23 cellular contexts compared by ENCODE assay signal in the genomic region with DNA sequence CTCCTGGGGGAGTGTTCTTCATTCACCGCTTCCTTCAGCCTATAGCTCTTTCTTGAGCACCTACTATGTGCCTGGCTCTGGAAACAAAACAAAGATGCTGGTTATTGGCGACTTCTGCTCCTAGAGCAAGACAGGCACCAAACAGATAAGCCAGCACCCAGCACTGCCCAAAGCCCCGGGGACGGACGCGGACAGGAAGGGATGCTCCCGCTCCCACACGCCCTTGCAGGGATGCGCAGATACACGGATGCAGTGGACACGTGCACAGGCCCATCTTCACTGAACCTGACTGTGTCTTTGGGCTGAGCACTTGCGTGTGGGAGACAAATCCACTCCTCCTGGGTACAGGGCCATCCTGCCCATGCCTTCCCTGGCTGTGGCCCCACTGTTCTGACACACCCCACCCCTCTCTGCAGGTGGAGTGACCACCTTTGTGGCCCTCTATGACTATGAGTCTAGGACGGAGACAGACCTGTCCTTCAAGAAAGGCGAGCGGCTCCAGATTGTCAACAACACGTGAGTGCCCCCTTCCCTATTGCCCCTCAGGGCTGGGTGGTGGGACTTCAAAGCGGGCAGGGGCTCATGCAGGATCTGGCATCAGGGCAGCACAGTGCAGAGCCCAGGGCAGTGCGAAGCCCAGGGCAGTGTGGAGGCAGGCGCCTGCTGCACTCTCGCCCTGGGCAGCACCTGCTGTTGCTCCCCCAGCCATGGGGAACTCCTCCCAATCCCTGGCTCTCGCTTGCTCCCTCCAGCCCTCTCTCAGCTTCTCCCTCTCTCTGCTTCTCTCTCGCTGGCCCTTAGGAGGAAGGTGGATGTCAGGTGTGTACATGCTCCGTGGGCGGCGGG. TPM values are rescaled to one million over a fixed set of nuclear protein-coding genes. Genes with fewer than 3 reads are reported as not detected.
DNase-seq lines count a peak whose midpoint lies in the region; ATAC-seq and TF ChIP-seq lines count a peak whose summit lies in the region.
"Had no signal": no experiment of that assay in that cellular context is flagged by ENCODE, and none has a peak within 500 bp of the region (broad histone marks: within the 10 kb centered on the region; RNA-seq: fewer than 3 reads in every experiment).

No MANE protein-coding gene starts in this region.

- no peak overlapping the region for H2BK15ac ChIP-seq in IMR-90 (ENCODE audit: low read depth, low read length)

- H3K79me1 ChIP-seq in IMR-90 (ENCODE audit: low read depth in 1 of 2, low read length in 2 of 2), result peaks cover 8 to 19% of the 10 kb centered on the region in 2 experiments; a peak in 3 of 4 replicates

- peak overlapping the region in 6 of 8 donors; percentile 18 to 88 (median 42) for H3K4me3 Mint-ChIP-seq in CD4-positive, alpha-beta memory T cell
- H3K4me3 Mint-ChIP-seq in endodermal cell, result no peak overlapping the region
- no peak overlapping the region for H3K4me3 Mint-ChIP-seq in T-helper 2 cell treated with Interferon-gamma antibody and Interleukin-4, amounts not matched to agents 5 μg/mL and 100 μg/mL, for 36 hours

- H3K23ac ChIP-seq in IMR-90 (ENCODE audit: low read depth, low read length), result no peak overlapping the region

- H3K4ac ChIP-seq in IMR-90 (ENCODE audit: low read depth, low read length), result no peak overlapping the region

- H4K20me1 ChIP-seq in IMR-90 (ENCODE audit: insufficient read depth, low read length), result peaks cover 17% of the 10 kb centered on the region; the same call in 1 of the 2 replicates

- no peak overlapping the region for H3K4me3 ChIP-seq in CD4-positive, alpha-beta memory T cell (ENCODE audit: low read length in 2 of 2)
- no peak overlapping the region for H3K4me3 ChIP-seq in IMR-90 (ENCODE audit: insufficient read depth, low read depth, low read length)
- no peak overlapping the region for H3K4me3 ChIP-seq in endodermal cell (ENCODE audit: low read length)
- H3K4me3 ChIP-seq: esophagus squamous epithelium, left lung, SJCRH30 had no signal

- no peaks in the 10 kb centered on the region for H3K27me3 ChIP-seq in CD4-positive, alpha-beta memory T cell (ENCODE audit: insufficient read depth, low read length)
- H3K27me3 ChIP-seq in IMR-90 (ENCODE audit: control insufficient read depth, insufficient read depth, low read length) (no peaks in the 10 kb centered on the region), endodermal cell (ENCODE audit: control insufficient read depth, insufficient read depth, low read length, poor library complexity, severe bottlenecking) (no peaks in the 10 kb centered on the region)
- H3K27me3 ChIP-seq: BE2C, SJCRH30 had no signal

- no peak overlapping the region for H4K5ac ChIP-seq in IMR-90 (ENCODE audit: low read depth, low read length)

- no peak overlapping the region for H3K27ac ChIP-seq in CD4-positive, alpha-beta memory T cell (ENCODE audit: low read depth, low read length)
- H3K27ac ChIP-seq in IMR-90 (ENCODE audit: insufficient read depth, low read length) (no peak overlapping the region), endodermal cell (ENCODE audit: low read depth, low read length) (no peak overlapping the region)
- H3K27ac ChIP-seq: esophagus squamous epithelium, left lung, SJCRH30, WERI-Rb-1 had no signal

- no peaks in the 10 kb centered on the region for H3K9me3 ChIP-seq in CD4-positive, alpha-beta memory T cell (ENCODE audit: control insufficient read depth in 1 of 2, low read length in 2 of 2)
- H3K9me3 ChIP-seq in IMR-90 (ENCODE audit: control insufficient read depth, insufficient read depth, low read length) (no peaks in the 10 kb centered on the region), endodermal cell (ENCODE audit: control insufficient read depth, low read length) (no peaks in the 10 kb centered on the region)
- H3K9me3 ChIP-seq: BE2C, esophagus squamous epithelium, left lung, SJCRH30 had no signal

- WGBS in IMR-90 (ENCODE audit: extremely low coverage in 2 of 2, insufficient read length in 1 of 2), 2 experiments, result 97% methylated on average over 13 of the region's 25 CpGs; no CpG with 5 or more reads in 1 of the 2 experiments
- 94 to 95% methylated on average over 18 to 25 of the region's 25 CpGs for WGBS in endodermal cell (ENCODE audit: insufficient coverage in 1 of 2, insufficient read length in 1 of 2), 2 experiments

- BruUV-seq in IMR-90 (replicated peaks; lab: Mats Ljungman, UMichigan), result no TSS peak

- dilution Hi-C loops in IMR-90 (cut with HindIII; ENCODE audit: low sequenced_read_pairs, unreplicated experiment), result no loop called here

- H3K36me3 ChIP-seq in CD4-positive, alpha-beta memory T cell (ENCODE audit: insufficient read depth, low read length), result no peaks in the 10 kb centered on the region
- H3K36me3 ChIP-seq in IMR-90 (ENCODE audit: control insufficient read depth, insufficient read depth, low read length) (peaks cover 36% of the 10 kb centered on the region), endodermal cell (ENCODE audit: control insufficient read depth, insufficient read depth, low read length) (peaks cover 69% of the 10 kb centered on the region)
- H3K36me3 ChIP-seq: BE2C, SJCRH30 had no signal

- CTCF ChIA-PET in CD4-positive, alpha-beta memory T cell (lab: Charles Lee; ENCODE audit: partially characterized antibody), result interaction anchor here (0.8 to 3.9 kb wide), 11 partner anchors 42 to 197 kb away, joined by 3 to 26 read pairs (median 4); no protein-coding TSS in a partner anchor
- CTCF ChIA-PET in IMR-90 (lab: Yijun Ruan, JAX), result interaction anchor here (0.8 to 1.4 kb wide), 3 partner anchors 103 to 147 kb away, joined by 3 to 8 read pairs (median 6); no protein-coding TSS in a partner anchor

- intact Hi-C loops in CD4-positive, alpha-beta memory T cell (cut with micrococcal nuclease), result no loop called here
- intact Hi-C loops in IMR-90 (cut with micrococcal nuclease) (loop anchor here (2.0 kb wide), 2 partner anchors 141 to 149 kb away; a partner anchor contains a TSS), posterior vena cava (cut with DNase I) (loop anchor here in 1 of 2 donors (5.0 kb wide), 1 partner anchor 104 kb away; no protein-coding TSS in a partner anchor)

- no peak overlapping the region for H4K8ac ChIP-seq in IMR-90 (ENCODE audit: low read depth in 2 of 2, low read length in 2 of 2)

- no peaks in the 10 kb centered on the region for H3K36me3 Mint-ChIP-seq in CD4-positive, alpha-beta memory T cell
- H3K36me3 Mint-ChIP-seq in endodermal cell (ENCODE audit: low read depth), result peaks cover 61% of the 10 kb centered on the region
- no peaks in the 10 kb centered on the region for H3K36me3 Mint-ChIP-seq in T-helper 2 cell treated with Interferon-gamma antibody and Interleukin-4, amounts not matched to agents 5 μg/mL and 100 μg/mL, for 36 hours (ENCODE audit: low read depth)

- H3K27me3 Mint-ChIP-seq in CD4-positive, alpha-beta memory T cell, result no peaks in the 10 kb centered on the region
- H3K27me3 Mint-ChIP-seq in endodermal cell (ENCODE audit: insufficient read depth), result no peaks in the 10 kb centered on the region
- peaks cover 4% of the 10 kb centered on the region for H3K27me3 Mint-ChIP-seq in T-helper 2 cell treated with Interferon-gamma antibody and Interleukin-4, amounts not matched to agents 5 μg/mL and 100 μg/mL, for 36 hours (ENCODE audit: low read depth)

- H3K27ac Mint-ChIP-seq in CD4-positive, alpha-beta memory T cell, result no peak overlapping the region
- no peak overlapping the region for H3K27ac Mint-ChIP-seq in endodermal cell
- H3K27ac Mint-ChIP-seq in T-helper 2 cell treated with Interferon-gamma antibody and Interleukin-4, amounts not matched to agents 5 μg/mL and 100 μg/mL, for 36 hours, result no peak overlapping the region
- H3K27ac Mint-ChIP-seq: activated T-helper 2 cell treated with anti-CD3 and anti-CD28 coated beads, Interferon-gamma antibody, Interleukin-2, Interleukin-4, amounts not matched to agents 10 μg/mL and 5 μg/mL and 100 μg/mL, durations not matched to agents 14 hours and 24 hours and 36 hours had no signal

- TF ChIP-seq RAD21 in IMR-90 (IDR thresholded peaks at IDR 0.05; ENCODE audit: low read length), result no peak

- no peak overlapping the region for H3K18ac ChIP-seq in IMR-90 (ENCODE audit: low read depth, low read length)

- H2AFZ ChIP-seq in IMR-90 (replicated peaks; ENCODE audit: low read length, poor library complexity), result no peak overlapping the region

- H3K9me3 Mint-ChIP-seq in CD4-positive, alpha-beta memory T cell, result no peaks in the 10 kb centered on the region
- H3K9me3 Mint-ChIP-seq in endodermal cell, result no peaks in the 10 kb centered on the region
- no peaks in the 10 kb centered on the region for H3K9me3 Mint-ChIP-seq in T-helper 2 cell treated with Interferon-gamma antibody and Interleukin-4, amounts not matched to agents 5 μg/mL and 100 μg/mL, for 36 hours
- H3K9me3 Mint-ChIP-seq: activated T-helper 2 cell treated with anti-CD3 and anti-CD28 coated beads, Interferon-gamma antibody, Interleukin-2, Interleukin-4, amounts not matched to agents 10 μg/mL and 5 μg/mL and 100 μg/mL, durations not matched to agents 14 hours and 24 hours and 36 hours had no signal

- DNase-seq in CD4-positive, alpha-beta memory T cell, result peak in 1 of 5 donors; percentile 5
- DNase-seq in IMR-90 (no peak), endodermal cell (peak; percentile 38), posterior vena cava (ENCODE audit: low spot score) (peak; percentile 70), NCI-H446 (lab: John Stamatoyannopoulos, UW) (no peak)
- no peak for DNase-seq in T-helper 2 cell treated with Interferon-gamma antibody and Interleukin-4, amounts not matched to agents 5 μg/mL and 100 μg/mL, for 36 hours (ENCODE audit: low spot score)
- no peak for DNase-seq in activated T-cell treated with anti-CD3 and anti-CD28 coated beads, Interleukin-2, amount 50 U/mL, for 1 hour
- DNase-seq: activated CD8-positive, alpha-beta memory T cell treated with anti-CD3 and anti-CD28 coated beads for 24 hours; BE2C; effector CD4-positive, alpha-beta T cell; esophagus squamous epithelium; GDM1; MM.1S; NCI-H1436 treated with DMSO at 0.1 percent for 48 hours; NCI-H2171 treated with DMSO at 0.1 percent for 48 hours; NCI-H774; OCI-M1; stimulated activated naive CD4-positive, alpha-beta T cell; T-helper 2 cell; WERI-Rb-1 had no signal

- H2BK120ac ChIP-seq in IMR-90 (ENCODE audit: low read depth, low read length), result no peak overlapping the region

- no peak overlapping the region for H3K56ac ChIP-seq in IMR-90 (ENCODE audit: extremely low read depth, insufficient read depth, low read length)

- no peak overlapping the region for H2AK5ac ChIP-seq in IMR-90 (ENCODE audit: low read depth, low read length)

- H4K91ac ChIP-seq in IMR-90 (ENCODE audit: insufficient read depth, low read depth, low read length), result no peak overlapping the region

- peak overlapping the region; percentile 3 for H2AK9ac ChIP-seq in IMR-90 (replicated peaks; ENCODE audit: low read depth, low read length, poor library complexity)

- no peak overlapping the region for H2BK20ac ChIP-seq in IMR-90 (ENCODE audit: low read depth, low read length)

- H3K14ac ChIP-seq in IMR-90 (replicated peaks; ENCODE audit: low read depth, low read length), result no peak overlapping the region

- H3K9me1 ChIP-seq in IMR-90 (ENCODE audit: insufficient read depth, low read length), result no peaks in the 10 kb centered on the region

- in situ Hi-C loops in IMR-90 (cut with MboI; ENCODE audit: low sequenced_read_pairs), result loop anchor here (10.0 kb wide), 1 partner anchor 181 kb away; no protein-coding TSS in a partner anchor

- H3K4me2 ChIP-seq in IMR-90 (ENCODE audit: low read depth, low read length), result no peak overlapping the region

- no peak overlapping the region for H3K9ac ChIP-seq in IMR-90 (ENCODE audit: low read depth, low read length)
- H3K9ac ChIP-seq in endodermal cell (ENCODE audit: extremely low read depth, low read length, poor library complexity, severe bottlenecking), result no peak overlapping the region

- no peak overlapping the region for H2BK5ac ChIP-seq in IMR-90 (ENCODE audit: low read depth, low read length, poor library complexity, severe bottlenecking)

- peaks cover 4% of the 10 kb centered on the region for H3K4me1 ChIP-seq in CD4-positive, alpha-beta memory T cell (ENCODE audit: insufficient read depth, low read length)
- peaks cover 4% of the 10 kb centered on the region; the same call in 1 of the 2 replicates for H3K4me1 ChIP-seq in IMR-90 (ENCODE audit: control insufficient read depth, insufficient read depth, low read length)
- peaks cover 6% of the 10 kb centered on the region for H3K4me1 ChIP-seq in endodermal cell (ENCODE audit: control insufficient read depth, insufficient read depth, low read length)
- H3K4me1 ChIP-seq: SJCRH30 had no signal

- TF ChIP-seq CTCF in IMR-90 (conservative IDR thresholded peaks at IDR 0.05; ENCODE audit: low read depth, low read length) (no peak), endodermal cell (conservative IDR thresholded peaks at IDR 0.05) (no peak)

- POLR2A ChIA-PET in CD4-positive, alpha-beta memory T cell (lab: Charles Lee; ENCODE audit: partially characterized antibody), result no interaction called here
- POLR2A ChIA-PET in IMR-90 (lab: Charles Lee; ENCODE audit: unreplicated experiment), result no interaction called here

- peaks cover 4 to 7% (median 6%) of the 10 kb centered on the region in 4 donors for H3K4me1 Mint-ChIP-seq in CD4-positive, alpha-beta memory T cell
- H3K4me1 Mint-ChIP-seq in endodermal cell, result peaks cover 5% of the 10 kb centered on the region
- H3K4me1 Mint-ChIP-seq in T-helper 2 cell treated with Interferon-gamma antibody and Interleukin-4, amounts not matched to agents 5 μg/mL and 100 μg/mL, for 36 hours (ENCODE audit: low read depth), result peaks cover 3% of the 10 kb centered on the region

- TF ChIP-seq POLR2A in IMR-90 (IDR thresholded peaks at IDR 0.05; ENCODE audit: low read depth, low read length), result no peak

- no peak for ATAC-seq in IMR-90 (ENCODE audit: low read depth)
- ATAC-seq: left lung had no signal

RNA-seq across cellular contexts. Expression of a gene that starts 39.9 kb away (rescaled TPM):
- 1 to 10 TPM; 4.1 to 4.5 TPM for total RNA-seq in CD4-positive, alpha-beta memory T cell
- polyA plus RNA-seq in CD4-positive, alpha-beta memory T cell, result under 1 TPM; 0.32 to 0.50 TPM
- 6.7 and 7.0 TPM in 2 replicates for total RNA-seq in IMR-90 (2012; rRNA removed)
- 19.8 and 24.2 TPM in 2 replicates for polyA plus RNA-seq in IMR-90 (2012; rRNA removed)
- 10.7 and 21.0 TPM in 2 replicates for polyA plus RNA-seq in IMR-90 (2012; cell fraction: cytosol; rRNA removed)
- polyA plus RNA-seq in IMR-90 (2012; cell fraction: nucleus; rRNA removed; ENCODE audit: low replicate concordance), result 66.9 and 101 TPM in 2 replicates
- total RNA-seq in endodermal cell, result 100 to 1,000 TPM in 1 of 2 donors, 10 to 100 TPM in 1; 75.6 to 109 TPM
- polyA plus RNA-seq in endodermal cell (2013, experiment 1 of 2), result 48.4 TPM
- polyA plus RNA-seq in endodermal cell (2013, experiment 2 of 2), result 41.1 TPM
- total RNA-seq in posterior vena cava, result 10 to 100 TPM; 35.4 to 39.1 TPM

Comparison
In these comparisons a context has a peak if more than half of its experiments do, and no peak if none do; other contexts are left out.
1. DNase-seq: peak in endodermal cell (single experiment) and posterior vena cava (single experiment); none in IMR-90 (single experiment), NCI-H446 (0 of 2), T-helper 2 cell treated with Interferon-gamma antibody and Interleukin-4, amounts not matched to agents 5 μg/mL and 100 μg/mL, for 36 hours (single experiment) and activated T-cell treated with anti-CD3 and anti-CD28 coated beads, Interleukin-2, amount 50 U/mL, for 1 hour (single experiment).
2. H3K4me3 Mint-ChIP-seq: peak in CD4-positive, alpha-beta memory T cell (6 of 8); none in endodermal cell (single experiment) and T-helper 2 cell treated with Interferon-gamma antibody and Interleukin-4, amounts not matched to agents 5 μg/mL and 100 μg/mL, for 36 hours (single experiment).